Comparison of ENCODE assay signal across 21 cellular contexts in genomic region chr1:6170116-6170741, GRCh38.
"Had no signal": no experiment of that assay in that cellular context is flagged by ENCODE, and none has a peak within 500 bp of the region (broad histone marks: within the 10 kb centered on the region; RNA-seq: fewer than 3 reads in every experiment).

No MANE protein-coding gene starts in this region.

- H3K27ac ChIP-seq: neural progenitor cell, ovary, psoas muscle, skin epidermis, spleen, stomach, testis, tibial artery had no signal

- H3K27me3 ChIP-seq: ovary, testis had no signal

- H3K4me1 ChIP-seq: neural progenitor cell, psoas muscle, stomach, testis, tibial artery had no signal

- H3K4me3 ChIP-seq: mucosa of descending colon, neural progenitor cell, ovary, psoas muscle, skin epidermis, spleen, stomach, testis, tibial artery had no signal

- H3K36me3 Mint-ChIP-seq: mesothelial cell of epicardium; naive B cell; neural progenitor cell; stimulated activated memory B cell treated with anti-CD40 and anti-IgM and Interleukin-4, amounts not matched to agents 10 μg/mL and 1 μg/mL and 100 μg/mL, for 72 hours; type B pancreatic cell had no signal

- H3K27ac Mint-ChIP-seq: mesothelial cell of epicardium; naive B cell; nephron; neural progenitor cell; stimulated activated memory B cell treated with anti-CD40 and anti-IgM and Interleukin-4, amounts not matched to agents 10 μg/mL and 1 μg/mL and 100 μg/mL, for 72 hours; type B pancreatic cell had no signal

- ATAC-seq: left lobe of liver; mucosa of descending colon; right cardiac atrium; stimulated activated memory B cell treated with anti-CD40 and anti-IgM and Interleukin-4, amounts not matched to agents 10 μg/mL and 1 μg/mL and 100 μg/mL, for 72 hours had no signal

- H3K9me3 ChIP-seq: mucosa of descending colon, ovary, psoas muscle, spleen, stomach, testis, tibial artery had no signal

- H3K9me3 Mint-ChIP-seq: mesothelial cell of epicardium; naive B cell; nephron; neural progenitor cell; stimulated activated memory B cell treated with anti-CD40 and anti-IgM and Interleukin-4, amounts not matched to agents 10 μg/mL and 1 μg/mL and 100 μg/mL, for 72 hours; type B pancreatic cell had no signal

- H3K4me2 ChIP-seq: neural progenitor cell had no signal

- H3K4me1 Mint-ChIP-seq: mesothelial cell of epicardium; naive B cell; nephron; neural progenitor cell; stimulated activated memory B cell treated with anti-CD40 and anti-IgM and Interleukin-4, amounts not matched to agents 10 μg/mL and 1 μg/mL and 100 μg/mL, for 72 hours had no signal

- H3K36me3 ChIP-seq: neural progenitor cell, ovary, spleen, stomach, tibial artery had no signal

- H3K9ac ChIP-seq: neural progenitor cell had no signal

- H2AFZ ChIP-seq: neural progenitor cell had no signal

- DNase-seq: cortex of kidney; effector CD4-positive, alpha-beta T cell; mesenchymal stem cell; mucosa of descending colon; naive B cell; nucleus accumbens; ovary; psoas muscle; spleen; stimulated activated CD4-positive, alpha-beta T cell treated with anti-CD3 and anti-CD28 coated beads, Interleukin-4, amount 100 ng/mL, for 4 hours; stomach; testis; tibial artery had no signal

- H3K4me3 Mint-ChIP-seq: mesothelial cell of epicardium; nephron; neural progenitor cell; stimulated activated memory B cell treated with anti-CD40 and anti-IgM and Interleukin-4, amounts not matched to agents 10 μg/mL and 1 μg/mL and 100 μg/mL, for 72 hours; type B pancreatic cell had no signal
